In genomic region chr15:48330045-48330840, GRCh38 we compare ENCODE assay signal across 8 cellular contexts. TPM values are rescaled to one million over a fixed set of nuclear protein-coding genes. Genes with fewer than 3 reads are reported as not detected.
A peak's percentile ranks its signal among the peaks of the same experiment; 100 is the strongest.
DNase-seq lines count a peak whose midpoint lies in the region; ATAC-seq, FAIRE-seq and TF ChIP-seq lines count a peak whose summit lies in the region.

No MANE protein-coding gene starts in this region.

- intact Hi-C loops in ovary (cut with DNase I): no loop called here

- H3K27me3 ChIP-seq in GM06990 (replicated peaks; ENCODE audit: control insufficient read depth, insufficient read depth, low read length): no peaks in the 10 kb centered on the region
- H3K27me3 ChIP-seq in ovary: no peaks in the 10 kb centered on the region

- H3K4me3 ChIP-seq in GM06990 (replicated peaks; ENCODE audit: low read depth, low read length) (peak overlapping the region; percentile 76), epithelial cell of proximal tubule (ENCODE audit: low read depth, low read length) (peak overlapping the region; percentile 78), ovary (peak overlapping the region; percentile 80)

- TF ChIP-seq POLR2A in ovary (IDR thresholded peaks at IDR 0.05) (no peak), GM12892 (IDR thresholded peaks at IDR 0.05; ENCODE audit: low read depth, low read length) (no peak)

- H3K36me3 ChIP-seq in GM06990 (ENCODE audit: control insufficient read depth, insufficient read depth, low read length): peaks cover 7% of the 10 kb centered on the region
- H3K36me3 ChIP-seq in ovary: no peaks in the 10 kb centered on the region

- TF ChIP-seq EP300 in ovary (IDR thresholded peaks at IDR 0.05): no peak

- WGBS in ovary, 3 donors: 8 to 10% (median 8%) methylated on average over 12 of the region's 12 CpGs

- H3K9me3 ChIP-seq in ovary: no peaks in the 10 kb centered on the region

- no peak for FAIRE-seq in GM12892 (lab: Jason Lieb, UNC)

- DNase-seq in GM06990 (ENCODE audit: extremely low read depth, insufficient read length): no peak
- DNase-seq in RPMI7951 (ENCODE audit: low read depth): peak; percentile 11
- peak; percentile 0 for DNase-seq in epithelial cell of proximal tubule (ENCODE audit: low read depth)
- DNase-seq in ovary: no peak
- no peak for DNase-seq in COLO668 (lab: John Stamatoyannopoulos, UW; ENCODE audit: unreplicated experiment)
- no peak for DNase-seq in NCI-H187 (lab: John Stamatoyannopoulos, UW)
- no peak for DNase-seq in GM12892 (ENCODE audit: insufficient read length)

- H3K27ac ChIP-seq in ovary: peak overlapping the region; percentile 94 to 96

- TF ChIP-seq CTCF in GM06990 (IDR thresholded peaks at IDR 0.05; ENCODE audit: insufficient read depth, low read length, poor library complexity, severe bottlenecking): no peak
- TF ChIP-seq CTCF in epithelial cell of proximal tubule (conservative IDR thresholded peaks at IDR 0.05; ENCODE audit: low read depth, low read length): no peak
- TF ChIP-seq CTCF in ovary (IDR thresholded peaks at IDR 0.05): no peak

- peaks cover 4% of the 10 kb centered on the region for H3K4me1 ChIP-seq in ovary (ENCODE audit: insufficient read depth)

- no peak for ATAC-seq in HG03159 (IDR thresholded peaks at IDR 0.05; ENCODE audit: unreplicated experiment)

RNA-seq across cellular contexts. Expression of gene DUT, which starts 1.0 kb away (rescaled TPM):
- total RNA-seq in RPMI7951 (2014; rRNA removed; shearing (Covaris generic)): 139 and 142 TPM in 2 replicates
- total RNA-seq in epithelial cell of proximal tubule (158 and 168 TPM in 2 replicates), ovary (100 to 1,000 TPM in 3 of 7 donors, 10 to 100 TPM in 4; 72.6 to 131 (median 95.0) TPM)
- 10 to 100 TPM; 63.1 to 84.1 TPM for polyA plus RNA-seq in ovary
- polyA plus RNA-seq in GM12892 (2012; ENCODE audit: missing spikeins): 155 TPM

Comparison
In these comparisons a context has a peak if more than half of its experiments do, and no peak if none do; other contexts are left out.
1. DNase-seq: peak in RPMI7951 (single experiment) and epithelial cell of proximal tubule (single experiment); none in GM06990 (single experiment), ovary (0 of 5), COLO668 (single experiment), NCI-H187 (0 of 2) and GM12892 (single experiment).
2. Peak in every context shown above with its lines, with median percentiles within 50 percentile points of each other: H3K4me3 ChIP-seq.